25 cellular contexts compared by ENCODE assay signal in the genomic region with DNA sequence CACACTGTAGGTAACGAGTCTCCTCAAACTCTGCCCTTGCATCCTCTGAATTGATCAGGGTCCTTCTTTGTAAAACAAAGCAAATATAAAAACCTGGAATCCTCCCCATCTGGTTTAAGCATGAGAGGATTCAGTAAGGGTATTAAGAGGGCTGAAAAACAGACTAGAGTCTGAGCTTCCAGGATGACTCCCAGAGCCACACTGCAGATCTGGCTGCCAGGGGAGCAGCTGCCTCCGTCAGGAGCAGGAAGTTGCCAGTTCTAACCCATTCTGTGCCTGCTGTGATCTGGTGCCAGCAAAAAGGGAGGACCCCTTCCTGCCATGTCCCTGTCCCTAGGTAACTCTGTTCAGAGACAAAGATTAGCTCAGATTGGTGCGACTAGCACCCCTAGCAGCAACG. TPM values are rescaled to one million over a fixed set of nuclear protein-coding genes. Genes with fewer than 3 reads are reported as not detected.
DNase-seq lines count a peak whose midpoint lies in the region; ATAC-seq and TF ChIP-seq lines count a peak whose summit lies in the region.
"Had no signal": no experiment of that assay in that cellular context is flagged by ENCODE, and none has a peak within 500 bp of the region (broad histone marks: within the 10 kb centered on the region; RNA-seq: fewer than 3 reads in every experiment).

No MANE protein-coding gene starts in this region.

- no peak overlapping the region for H2BK120ac ChIP-seq in neuronal stem cell (ENCODE audit: low read depth, low read length)

- H3K27ac Mint-ChIP-seq in CD8-positive, alpha-beta memory T cell = no peak overlapping the region
- H3K27ac Mint-ChIP-seq: activated naive CD4-positive, alpha-beta T cell treated with anti-CD3 and anti-CD28 coated beads for 36 hours; CD4-positive, alpha-beta T cell had no signal

- H4K8ac ChIP-seq in neuronal stem cell (ENCODE audit: low read depth, low read length) = no peak overlapping the region

- TF ChIP-seq CTCF in WERI-Rb-1 (IDR thresholded peaks at IDR 0.05; ENCODE audit: low read depth, low read length) = no peak
- no peak for TF ChIP-seq CTCF in psoas muscle (IDR thresholded peaks at IDR 0.05)

- no peaks in the 10 kb centered on the region for H3K36me3 ChIP-seq in WERI-Rb-1
- no peaks in the 10 kb centered on the region for H3K36me3 ChIP-seq in neuronal stem cell (replicated peaks in 1 of 2; ENCODE audit: control insufficient read depth in 2 of 2, insufficient read depth in 2 of 2, low read length in 2 of 2)
- no peaks in the 10 kb centered on the region for H3K36me3 ChIP-seq in CD8-positive, alpha-beta memory T cell (ENCODE audit: insufficient read depth, low read length)
- no peaks in the 10 kb centered on the region for H3K36me3 ChIP-seq in psoas muscle (ENCODE audit: insufficient read depth in 1 of 2, low read depth in 1 of 2)
- H3K36me3 ChIP-seq: Peyer's patch, sigmoid colon, vagina had no signal

- no peaks in the 10 kb centered on the region for H3K27me3 ChIP-seq in WERI-Rb-1 (ENCODE audit: insufficient read depth, low read depth, severe bottlenecking)
- peaks cover 0 to 29% (median 0%) of the 10 kb centered on the region in 3 experiments for H3K27me3 ChIP-seq in neuronal stem cell (ENCODE audit: control insufficient read depth in 3 of 3, insufficient read depth in 3 of 3, low read depth in 1 of 3, low read length in 3 of 3)
- peaks cover 2% of the 10 kb centered on the region for H3K27me3 ChIP-seq in CD8-positive, alpha-beta memory T cell (ENCODE audit: insufficient read depth, low read length, poor library complexity, severe bottlenecking)
- H3K27me3 ChIP-seq in psoas muscle (ENCODE audit: insufficient read depth in 3 of 3, low read length in 2 of 3) = no peaks in the 10 kb centered on the region
- H3K27me3 ChIP-seq: Peyer's patch, sigmoid colon, vagina had no signal

- no peak overlapping the region for H4K91ac ChIP-seq in neuronal stem cell (ENCODE audit: low read depth, low read length, poor library complexity)

- no peak overlapping the region for H3K4me2 ChIP-seq in neuronal stem cell (ENCODE audit: insufficient read depth, low read length, poor library complexity, severe bottlenecking)

- DNase-seq in NCI-H2081 (lab: John Stamatoyannopoulos, UW) = peak; percentile 40 to 65
- DNase-seq in NCI-H2081 treated with DMSO at 0.1 percent for 48 hours (lab: John Stamatoyannopoulos, UW) = no peak
- peak; percentile 40 for DNase-seq in GM03348 (ENCODE audit: low spot score)
- peak; percentile 61 for DNase-seq in WERI-Rb-1
- no peak for DNase-seq in neuronal stem cell (ENCODE audit: low spot score)
- no peak for DNase-seq in CD8-positive, alpha-beta memory T cell
- DNase-seq in psoas muscle = no peak
- no peak for DNase-seq in NOMO-1 treated with DMSO at 0.1 percent for 48 hours (lab: John Stamatoyannopoulos, UW; ENCODE audit: unreplicated experiment)
- DNase-seq: ACHN; activated CD8-positive, alpha-beta memory T cell treated with anti-CD3 and anti-CD28 coated beads for 24 hours; activated naive CD4-positive, alpha-beta T cell treated with anti-CD3 and anti-CD28 coated beads for 36 hours; activated T-cell treated with anti-CD3 and anti-CD28 coated beads, Interleukin-2, amount 50 U/mL, for 4 hours; amygdala; CD4-positive, alpha-beta T cell; central memory CD4-positive, alpha-beta T cell; HCEC 1CT; kidney; mammary epithelial cell; NCI-H2227 treated with DMSO at 0.1 percent for 48 hours; NK-92 treated with Interleukin-12 subunit alpha and Interleukin-12 subunit beta, amount 100 ng/mL, for 24 hours; Peyer's patch; sigmoid colon had no signal

- intact Hi-C loops in psoas muscle (cut with DNase I) = no loop called here

- H2AK5ac ChIP-seq in neuronal stem cell (ENCODE audit: low read depth, low read length) = no peak overlapping the region

- H2BK5ac ChIP-seq in neuronal stem cell (ENCODE audit: low read length) = no peak overlapping the region

- no peaks in the 10 kb centered on the region for H3K4me1 Mint-ChIP-seq in CD8-positive, alpha-beta memory T cell

- no peak overlapping the region for H3K4ac ChIP-seq in neuronal stem cell (ENCODE audit: low read length)

- H3K18ac ChIP-seq in neuronal stem cell (ENCODE audit: low read length) = peak overlapping the region; percentile 39

- H3K4me3 ChIP-seq in WERI-Rb-1 (ENCODE audit: low read depth, low read length) (no peak overlapping the region), neuronal stem cell (ENCODE audit: low read length in 2 of 2) (no peak overlapping the region), psoas muscle (no peak overlapping the region)
- no peak overlapping the region for H3K4me3 ChIP-seq in CD8-positive, alpha-beta memory T cell (ENCODE audit: low read length)
- H3K4me3 ChIP-seq: Peyer's patch, sigmoid colon, vagina had no signal

- H3K79me1 ChIP-seq in neuronal stem cell (ENCODE audit: low read depth, low read length) = no peaks in the 10 kb centered on the region

- POLR2A ChIA-PET in CD8-positive, alpha-beta memory T cell (lab: Charles Lee) = no interaction called here

- H3K4me1 ChIP-seq in neuronal stem cell (ENCODE audit: control insufficient read depth in 2 of 2, insufficient read depth in 1 of 2, low read depth in 1 of 2, low read length in 2 of 2) (peaks cover 0 to 11% of the 10 kb centered on the region in 2 donors), psoas muscle (no peaks in the 10 kb centered on the region)
- no peaks in the 10 kb centered on the region for H3K4me1 ChIP-seq in CD8-positive, alpha-beta memory T cell (ENCODE audit: insufficient read depth, low read length)

- H3K27me3 Mint-ChIP-seq in CD8-positive, alpha-beta memory T cell = peaks cover 18 to 36% of the 10 kb centered on the region in 2 donors

- no peak overlapping the region for H2BK15ac ChIP-seq in neuronal stem cell (ENCODE audit: low read length)

- H3K14ac ChIP-seq in neuronal stem cell (ENCODE audit: low read length) = no peak overlapping the region

- H3K27ac ChIP-seq in WERI-Rb-1 (peak overlapping the region; percentile 62), neuronal stem cell (replicated peaks; ENCODE audit: low read length) (peak overlapping the region; percentile 63), psoas muscle (no peak overlapping the region)
- no peak overlapping the region for H3K27ac ChIP-seq in CD8-positive, alpha-beta memory T cell (ENCODE audit: low read depth, low read length)
- H3K27ac ChIP-seq: epithelial cell of prostate, Peyer's patch had no signal

- no peak overlapping the region for H3K4me3 Mint-ChIP-seq in CD8-positive, alpha-beta memory T cell
- H3K4me3 Mint-ChIP-seq: activated naive CD4-positive, alpha-beta T cell treated with anti-CD3 and anti-CD28 coated beads for 36 hours; activated T-cell treated with anti-CD3 and anti-CD28 coated beads, Interleukin-2, amount 50 U/mL, for 4 hours; CD4-positive, alpha-beta T cell had no signal

- H2AFZ ChIP-seq in neuronal stem cell (ENCODE audit: low read length) = no peak overlapping the region

- peak overlapping the region; percentile 18 for H2BK12ac ChIP-seq in neuronal stem cell (ENCODE audit: low read length)

- H3K9ac ChIP-seq in neuronal stem cell (ENCODE audit: low read depth, low read length, poor library complexity) = no peak overlapping the region

- no CpG with 5 or more reads among the region's 4 CpGs for WGBS in neuronal stem cell (ENCODE audit: extremely low coverage in 2 of 2, insufficient read length in 2 of 2, insufficient replicate concordance in 1 of 2), 2 donors
- 35 to 43% (median 40%) methylated on average over 4 of the region's 4 CpGs for WGBS in psoas muscle, 3 donors

- H3K23ac ChIP-seq in neuronal stem cell (ENCODE audit: low read depth, low read length, poor library complexity) = no peak overlapping the region

- CTCF ChIA-PET in CD8-positive, alpha-beta memory T cell (lab: Charles Lee) = no interaction called here

- no peaks in the 10 kb centered on the region for H3K9me3 ChIP-seq in WERI-Rb-1 (ENCODE audit: severe bottlenecking)
- peaks cover 0 to 2% of the 10 kb centered on the region in 2 donors for H3K9me3 ChIP-seq in neuronal stem cell (replicated peaks in 1 of 2; ENCODE audit: control insufficient read depth in 2 of 2, insufficient read depth in 1 of 2, low read depth in 1 of 2, low read length in 2 of 2)
- no peaks in the 10 kb centered on the region for H3K9me3 ChIP-seq in CD8-positive, alpha-beta memory T cell (ENCODE audit: low read length)
- no peaks in the 10 kb centered on the region for H3K9me3 ChIP-seq in psoas muscle
- H3K9me3 ChIP-seq: Peyer's patch, sigmoid colon, vagina had no signal

- no peaks in the 10 kb centered on the region for H3K9me3 Mint-ChIP-seq in CD8-positive, alpha-beta memory T cell
- H3K9me3 Mint-ChIP-seq: activated naive CD4-positive, alpha-beta T cell treated with anti-CD3 and anti-CD28 coated beads for 36 hours; activated T-cell treated with anti-CD3 and anti-CD28 coated beads, Interleukin-2, amount 50 U/mL, for 4 hours; CD4-positive, alpha-beta T cell had no signal

- H3K36me3 Mint-ChIP-seq in CD8-positive, alpha-beta memory T cell = no peaks in the 10 kb centered on the region

- no peak for ATAC-seq in psoas muscle
- ATAC-seq: activated CD4-positive, CD25-positive, alpha-beta regulatory T cell treated with anti-CD3 and anti-CD28 coated beads, Interleukin-2, amount 50 U/mL, for 24 hours; activated T-cell treated with anti-CD3 and anti-CD28 coated beads, Interleukin-2, amount 50 U/mL, for 4 hours had no signal

RNA-seq across cellular contexts. Expression of gene SERTAD4, which starts 27.5 kb away (rescaled TPM):
- polyA plus RNA-seq in neuronal stem cell (2013, experiment 1 of 2) = 10.9 TPM
- 10.5 TPM for polyA plus RNA-seq in neuronal stem cell (2013, experiment 2 of 2)
- not detected for total RNA-seq in CD8-positive, alpha-beta memory T cell
- not detected for polyA plus RNA-seq in CD8-positive, alpha-beta memory T cell
- 1 to 10 TPM in 1 of 4 donors, under 1 TPM in 3; 0.17 to 1.3 (median 0.36) TPM for total RNA-seq in psoas muscle
- under 1 TPM; 0.12 to 0.25 (median 0.18) TPM for polyA plus RNA-seq in psoas muscle
- total RNA-seq: activated naive CD4-positive, alpha-beta T cell treated with anti-CD3 and anti-CD28 coated beads for 36 hours; activated T-cell treated with anti-CD3 and anti-CD28 coated beads, Interleukin-2, amount 50 U/mL, for 4 hours; CD4-positive, alpha-beta T cell had no signal

Comparison
In these comparisons a context has a peak if more than half of its experiments do, and no peak if none do; other contexts are left out.
1. DNase-seq: peak in NCI-H2081 (2 of 2), GM03348 (single experiment) and WERI-Rb-1 (single experiment); none in NCI-H2081 treated with DMSO at 0.1 percent for 48 hours (single experiment), neuronal stem cell (single experiment), CD8-positive, alpha-beta memory T cell (0 of 5), psoas muscle (0 of 2) and NOMO-1 treated with DMSO at 0.1 percent for 48 hours (single experiment).
2. H3K27ac ChIP-seq: peak in WERI-Rb-1 (single experiment) and neuronal stem cell (single experiment); none in CD8-positive, alpha-beta memory T cell (single experiment) and psoas muscle (single experiment).